ENCODE assay signal across 18 cellular contexts in genomic region chr11:92510591-92510990, GRCh38.
A peak's percentile ranks its signal among the peaks of the same experiment; 100 is the strongest.
DNase-seq lines count a peak whose midpoint lies in the region; ATAC-seq and TF ChIP-seq lines count a peak whose summit lies in the region.
"Had no signal": no experiment of that assay in that cellular context is flagged by ENCODE, and none has a peak within 500 bp of the region (broad histone marks: within the 10 kb centered on the region; RNA-seq: fewer than 3 reads in every experiment).

No MANE protein-coding gene starts in this region.

- no peak overlapping the region for H4K8ac ChIP-seq in H9 (replicated peaks; ENCODE audit: insufficient read length, low read depth, low read length)

- H3K27me3 Mint-ChIP-seq in H9 (ENCODE audit: low read depth) (no peaks in the 10 kb centered on the region), WTC11 (ENCODE audit: low read depth) (no peaks in the 10 kb centered on the region), neural progenitor cell (ENCODE audit: insufficient read depth, low read depth) (no peaks in the 10 kb centered on the region)
- H3K27me3 Mint-ChIP-seq: CD4-positive, alpha-beta memory T cell; IgD-negative memory B cell had no signal

- H3K4me1 ChIP-seq in H9 (ENCODE audit: insufficient read depth, low read length) (peaks cover 14% of the 10 kb centered on the region), neural progenitor cell (peaks cover 38% of the 10 kb centered on the region), A673 (ENCODE audit: insufficient read depth, low read length, poor library complexity, severe bottlenecking) (no peaks in the 10 kb centered on the region)
- no peaks in the 10 kb centered on the region for H3K4me1 ChIP-seq in effector memory CD4-positive, alpha-beta T cell (ENCODE audit: control insufficient read depth, insufficient read depth, low read length, poor library complexity, severe bottlenecking)
- H3K4me1 ChIP-seq: A549, BLaER1 had no signal

- DNase-seq in H9 (no peak), WTC11 (ENCODE audit: low spot score) (no peak), neural progenitor cell (ENCODE audit: low spot score) (peak; percentile 71), iPS-NIHi11 (ENCODE audit: low spot score) (no peak), NCI-H1436 treated with DMSO at 0.1 percent for 48 hours (lab: John Stamatoyannopoulos, UW) (no peak), A673 (ENCODE audit: low spot score) (no peak)
- DNase-seq in effector memory CD4-positive, alpha-beta T cell = no peak
- DNase-seq: CD4-positive, alpha-beta memory T cell; DMS153; DMS79; GF-D8; HCEC 1CT; KBM-7 had no signal

- peak; percentile 17; the same call in 1 of the 2 replicates for ATAC-seq in WTC11
- ATAC-seq: A549, HepG2 had no signal

- no peak overlapping the region for H2BK12ac ChIP-seq in H9 (ENCODE audit: insufficient read length, low read depth, low read length)

- H2AFZ ChIP-seq in H9 (ENCODE audit: low read length) (no peak overlapping the region), neural progenitor cell (replicated peaks) (no peak overlapping the region)

- H3K4me2 ChIP-seq in H9 (ENCODE audit: insufficient read depth, insufficient read length, low read length) = no peak overlapping the region
- H3K4me2 ChIP-seq in neural progenitor cell = peak overlapping the region; percentile 51
- H3K4me2 ChIP-seq: A549, BLaER1 had no signal

- H3K9me3 Mint-ChIP-seq in H9 = no peaks in the 10 kb centered on the region
- no peaks in the 10 kb centered on the region for H3K9me3 Mint-ChIP-seq in WTC11
- H3K9me3 Mint-ChIP-seq in neural progenitor cell = no peaks in the 10 kb centered on the region

- H3K79me2 ChIP-seq in H9 (ENCODE audit: insufficient read depth, low read length) = no peaks in the 10 kb centered on the region; the same call in 1 of the 2 replicates
- no peaks in the 10 kb centered on the region for H3K79me2 ChIP-seq in neural progenitor cell (ENCODE audit: low read depth)

- no peak overlapping the region for H3K14ac ChIP-seq in H9 (ENCODE audit: insufficient read depth, low read length)

- H2BK15ac ChIP-seq in H9 (ENCODE audit: low read depth, low read length) = peak overlapping the region; percentile 86; the same call in 1 of the 2 replicates

- no peak overlapping the region for H2BK120ac ChIP-seq in H9 (ENCODE audit: low read depth, low read length, poor library complexity, severe bottlenecking)

- H3K4me3 Mint-ChIP-seq in H9 = no peak overlapping the region
- H3K4me3 Mint-ChIP-seq in WTC11 = no peak overlapping the region
- H3K4me3 Mint-ChIP-seq in neural progenitor cell = no peak overlapping the region
- H3K4me3 Mint-ChIP-seq: CD14-positive monocyte; CD4-positive, alpha-beta memory T cell; IgD-negative memory B cell had no signal

- H3F3A ChIP-seq in neural progenitor cell (ENCODE audit: low read depth) = peaks cover 28% of the 10 kb centered on the region

- H3K9ac ChIP-seq in H9 (ENCODE audit: extremely low read depth, insufficient read length, low read length) (no peak overlapping the region), neural progenitor cell (no peak overlapping the region)
- H3K9ac ChIP-seq: BLaER1 had no signal

- no peaks in the 10 kb centered on the region for H3K36me3 ChIP-seq in neural progenitor cell
- H3K36me3 ChIP-seq in effector memory CD4-positive, alpha-beta T cell (ENCODE audit: control insufficient read depth, insufficient read depth, low read length) = no peaks in the 10 kb centered on the region
- no peaks in the 10 kb centered on the region for H3K36me3 ChIP-seq in A673 (ENCODE audit: insufficient read depth, low read length, poor library complexity, severe bottlenecking)
- H3K36me3 ChIP-seq: BLaER1 had no signal

- no peaks in the 10 kb centered on the region for H4K20me1 ChIP-seq in H9 (ENCODE audit: control insufficient read depth, insufficient read depth, insufficient read length)
- H4K20me1 ChIP-seq in neural progenitor cell (ENCODE audit: low read depth) = peaks cover 5% of the 10 kb centered on the region
- H4K20me1 ChIP-seq: BLaER1 had no signal

- POLR2A ChIA-PET in WTC11 (lab: Charles Lee) (no interaction called here), A673 (lab: Charles Lee; ENCODE audit: low non-redundant PET) (no interaction called here)

- peak overlapping the region; percentile 18 for H2AK5ac ChIP-seq in H9 (ENCODE audit: insufficient read length, low read length)

- H3K4me1 Mint-ChIP-seq in H9 = peaks cover 53 to 54% of the 10 kb centered on the region in 2 experiments
- H3K4me1 Mint-ChIP-seq in WTC11 = peaks cover 57% of the 10 kb centered on the region
- peaks cover 55% of the 10 kb centered on the region for H3K4me1 Mint-ChIP-seq in neural progenitor cell
- H3K4me1 Mint-ChIP-seq: CD14-positive monocyte; CD4-positive, alpha-beta memory T cell; IgD-negative memory B cell had no signal

- no TSS peak for BruUV-seq in A673 (replicated peaks; lab: Mats Ljungman, UMichigan)

- no peak overlapping the region for H3K56ac ChIP-seq in H9 (ENCODE audit: insufficient read length, low read depth, low read length)

- no peak overlapping the region for H4K91ac ChIP-seq in H9 (ENCODE audit: insufficient read length, low read depth, low read length)

- no peak overlapping the region for H2BK5ac ChIP-seq in H9 (ENCODE audit: insufficient read length, low read length)

- H3T11ph ChIP-seq in H9 (ENCODE audit: low read length) = no peak overlapping the region

- peak overlapping the region; percentile 13 for H3K27ac ChIP-seq in H9 (ENCODE audit: insufficient read length, low read depth, low read length)
- peak overlapping the region; percentile 47 for H3K27ac ChIP-seq in neural progenitor cell
- H3K27ac ChIP-seq in effector memory CD4-positive, alpha-beta T cell (ENCODE audit: insufficient read depth, low read length, poor library complexity, severe bottlenecking) = no peak overlapping the region
- no peak overlapping the region for H3K27ac ChIP-seq in A673 (ENCODE audit: low read depth, low read length, poor library complexity, severe bottlenecking)
- H3K27ac ChIP-seq: A549, BLaER1 had no signal

- H3K27ac Mint-ChIP-seq in H9 (peak overlapping the region; percentile 79 to 97 (median 96); a peak in 5 of 7 replicates), WTC11 (peak overlapping the region; percentile 93), neural progenitor cell (peak overlapping the region; percentile 62)
- H3K27ac Mint-ChIP-seq: CD14-positive monocyte; CD4-positive, alpha-beta memory T cell; IgD-negative memory B cell had no signal

- H4K5ac ChIP-seq in H9 (ENCODE audit: insufficient read length, low read depth, low read length) = no peak overlapping the region

- no CpG with 5 or more reads among the region's 1 CpG for WGBS in H9 (ENCODE audit: extremely low coverage, insufficient read length, low lambda C conversion rate)

- no peaks in the 10 kb centered on the region for H3K79me1 ChIP-seq in H9 (ENCODE audit: insufficient read depth, low read depth, low read length, poor library complexity, severe bottlenecking)

- no peak overlapping the region for H3K4ac ChIP-seq in H9 (ENCODE audit: low read depth, low read length)

- H3K36me3 Mint-ChIP-seq in H9 (ENCODE audit: insufficient read depth in 1 of 3, low read depth in 3 of 3) = no peaks in the 10 kb centered on the region
- H3K36me3 Mint-ChIP-seq in WTC11 = no peaks in the 10 kb centered on the region
- H3K36me3 Mint-ChIP-seq in neural progenitor cell = no peaks in the 10 kb centered on the region
- H3K36me3 Mint-ChIP-seq: CD14-positive monocyte; CD4-positive, alpha-beta memory T cell; IgD-negative memory B cell had no signal

- intact Hi-C loops in A673 (cut with micrococcal nuclease; ENCODE audit: unreplicated experiment) = no loop called here

- H3K18ac ChIP-seq in H9 (ENCODE audit: insufficient read length, low read depth, low read length) = no peak overlapping the region

- H2BK20ac ChIP-seq in H9 (ENCODE audit: low read depth, low read length, poor library complexity, severe bottlenecking) = no peak overlapping the region

- CTCF ChIA-PET in WTC11 (lab: Charles Lee) = interaction anchor here (1.8 kb wide), 1 partner anchor 285 kb away, joined by 5 read pairs; no protein-coding TSS in a partner anchor
- CTCF ChIA-PET in A673 (lab: Charles Lee) = no interaction called here

- H3K9me3 ChIP-seq in H9 (ENCODE audit: control insufficient read depth, low read depth, low read length) = no peaks in the 10 kb centered on the region
- no peaks in the 10 kb centered on the region for H3K9me3 ChIP-seq in neural progenitor cell (ENCODE audit: low read depth)
- no peaks in the 10 kb centered on the region for H3K9me3 ChIP-seq in effector memory CD4-positive, alpha-beta T cell (ENCODE audit: control insufficient read depth, low read length)
- no peaks in the 10 kb centered on the region for H3K9me3 ChIP-seq in A673 (ENCODE audit: low read depth, low read length, poor library complexity, severe bottlenecking)
- H3K9me3 ChIP-seq: A549, BLaER1 had no signal

- no peak overlapping the region for H3K4me3 ChIP-seq in neural progenitor cell
- H3K4me3 ChIP-seq in effector memory CD4-positive, alpha-beta T cell (ENCODE audit: insufficient read depth, low read depth, low read length, poor library complexity, severe bottlenecking) = no peak overlapping the region
- H3K4me3 ChIP-seq in A673 (ENCODE audit: low read depth, low read length, poor library complexity, severe bottlenecking) = no peak overlapping the region
- H3K4me3 ChIP-seq: A549, BLaER1 had no signal

- no peaks in the 10 kb centered on the region for H3K23me2 ChIP-seq in H9 (ENCODE audit: insufficient read length, low read depth, low read length, poor library complexity, severe bottlenecking)

- no peaks in the 10 kb centered on the region for H3K27me3 ChIP-seq in H9 (ENCODE audit: insufficient read depth, low read length)
- no peaks in the 10 kb centered on the region for H3K27me3 ChIP-seq in neural progenitor cell
- H3K27me3 ChIP-seq in effector memory CD4-positive, alpha-beta T cell (replicated peaks; ENCODE audit: control insufficient read depth, insufficient read depth, low read length, poor library complexity, severe bottlenecking) = no peaks in the 10 kb centered on the region
- no peaks in the 10 kb centered on the region for H3K27me3 ChIP-seq in A673 (replicated peaks; ENCODE audit: insufficient read depth, low read depth, low read length, poor library complexity)
- H3K27me3 ChIP-seq: BLaER1 had no signal

- TF ChIP-seq CTCF in H9 (conservative IDR thresholded peaks at IDR 0.05) = no peak
- no peak for TF ChIP-seq CTCF in WTC11 (IDR thresholded peaks at IDR 0.05)
- no peak for TF ChIP-seq CTCF in neural progenitor cell (IDR thresholded peaks at IDR 0.05)
- no peak for TF ChIP-seq CTCF in A673 (conservative IDR thresholded peaks at IDR 0.05; ENCODE audit: low read depth, low read length)

- H3K23ac ChIP-seq in H9 (ENCODE audit: insufficient read length, low read depth, low read length) = no peak overlapping the region

TF ChIP-seq in WTC11, 78 proteins besides CTCF, POLR2A, EP300 and RAD21 (continues in another document):
- no peak for TF ChIP-seq NFYB (CRISPR knock-in tag; conservative IDR thresholded peaks at IDR 0.05; ENCODE audit: low read depth)

Comparison
In these comparisons a context has a peak if more than half of its experiments do, and no peak if none do; other contexts are left out.
1. H3K27ac ChIP-seq: peak in H9 (single experiment) and neural progenitor cell (single experiment); none in effector memory CD4-positive, alpha-beta T cell (single experiment) and A673 (single experiment).
2. Peak in every context shown above with its lines, with median percentiles within 50 percentile points of each other: H3K27ac Mint-ChIP-seq.